32 cellular contexts compared by ENCODE assay signal in the genomic region with DNA sequence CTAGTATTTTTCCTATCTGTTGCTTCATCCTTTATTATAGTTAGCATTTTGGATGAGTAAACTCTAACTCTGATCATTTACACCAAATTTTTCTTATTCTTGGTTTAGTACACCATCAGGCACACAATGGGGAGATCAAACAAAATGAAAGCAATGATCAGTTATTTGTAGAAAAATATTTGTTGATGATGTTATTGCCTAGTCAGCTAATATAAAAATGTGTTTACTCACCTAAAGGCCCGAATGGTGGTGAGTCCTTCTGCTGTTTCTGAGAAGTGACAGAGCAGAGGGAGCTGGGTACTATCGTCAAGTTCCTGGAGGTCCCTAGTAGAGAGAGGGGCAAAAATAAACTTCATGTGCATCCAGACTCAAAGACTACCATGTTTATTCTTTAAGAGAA.
"Had no signal": no experiment of that assay in that cellular context is flagged by ENCODE, and none has a peak within 500 bp of the region (broad histone marks: within the 10 kb centered on the region; RNA-seq: fewer than 3 reads in every experiment).

No MANE protein-coding gene starts in this region.

- H3K4me1 ChIP-seq: ascending aorta had no signal

- H3K36me3 ChIP-seq: ascending aorta, cardiac muscle cell had no signal

- H3K27ac ChIP-seq: ascending aorta, cardiac muscle cell, VCaP had no signal

- FAIRE-seq: bronchial epithelial cell, TTC549 had no signal

- H3K4me3 ChIP-seq: ascending aorta, cardiac muscle cell had no signal

- H3K9me3 ChIP-seq: ascending aorta had no signal

- DNase-seq: activated B cell treated with CpG ODN at 0.5 μM for 24 hours; activated CD4-positive, alpha-beta memory T cell treated with anti-CD3 and anti-CD28 coated beads, Interleukin-2, amount 10 ng/mL, durations not matched to agents 7 days and 5 days; activated CD4-positive, alpha-beta T cell treated with anti-CD3 and anti-CD28 coated beads for 1 hour; activated CD4-positive, alpha-beta T cell treated with anti-CD3 and anti-CD28 coated beads for 36 hours; activated CD4-positive, alpha-beta T cell treated with anti-CD3 and anti-CD28 coated beads for 48 hours; activated CD4-positive, alpha-beta T cell treated with anti-CD3 and anti-CD28 coated beads, Interleukin-2, amount 10 ng/mL, durations not matched to agents 7 days and 5 days; activated CD4-positive, alpha-beta T cell treated with anti-CD3 and anti-CD28 coated beads, Interleukin-2, amount 50 U/mL, for 48 hours; activated CD8-positive, alpha-beta memory T cell treated with anti-CD3 and anti-CD28 coated beads for 24 hours; activated CD8-positive, alpha-beta memory T cell treated with anti-CD3 and anti-CD28 coated beads, Interleukin-2, amount 10 ng/mL, durations not matched to agents 7 days and 5 days; activated CD8-positive, alpha-beta memory T cell treated with anti-CD3 and anti-CD28 coated beads, Interleukin-2, amount 50 U/mL, for 48 hours; activated CD8-positive, alpha-beta T cell treated with anti-CD3 and anti-CD28 coated beads, Interleukin-2, amount 10 ng/mL, durations not matched to agents 7 days and 5 days; activated effector memory CD4-positive, alpha-beta T cell treated with Interleukin-2 at 50 U/mL for 16 hours; activated gamma-delta T cell; activated naive CD4-positive, alpha-beta T cell treated with anti-CD3 and anti-CD28 coated beads, Interleukin-2, amount 10 ng/mL, durations not matched to agents 7 days and 5 days; activated naive CD4-positive, alpha-beta T cell treated with Interleukin-2 at 50 U/mL for 16 hours; activated naive CD8-positive, alpha-beta T cell treated with anti-CD3 and anti-CD28 coated beads, Interleukin-2, amount 10 ng/mL, durations not matched to agents 7 days and 5 days; activated naive CD8-positive, alpha-beta T cell treated with anti-CD3 and anti-CD28 coated beads, Interleukin-2, amount 50 U/mL, for 24 hours; activated T-cell treated with anti-CD3 and anti-CD28 coated beads, Interleukin-2, amount 50 U/mL, for 24 hours; activated T-cell treated with anti-CD3 and anti-CD28 coated beads, Interleukin-2, amount 50 U/mL, for 48 hours; amygdala; anterior cingulate cortex; caudate nucleus; cerebellar nuclear complex; T-helper 1 cell; T-helper 2 cell; T-helper 9 cell had no signal

- ATAC-seq: activated CD4-positive, alpha-beta T cell treated with anti-CD3 and anti-CD28 coated beads for 36 hours; activated CD4-positive, CD25-positive, alpha-beta regulatory T cell treated with anti-CD3 and anti-CD28 coated beads, Interleukin-2, amount 50 U/mL, for 24 hours; activated CD8-positive, alpha-beta memory T cell treated with anti-CD3 and anti-CD28 coated beads, Interleukin-2, amount 10 ng/mL, durations not matched to agents 7 days and 5 days; activated CD8-positive, alpha-beta T cell treated with anti-CD3 and anti-CD28 coated beads, Interleukin-2, amount 10 ng/mL, durations not matched to agents 7 days and 5 days; activated naive CD8-positive, alpha-beta T cell treated with anti-CD3 and anti-CD28 coated beads, Interleukin-2, amount 50 U/mL, for 24 hours had no signal

- H3K27me3 ChIP-seq: ascending aorta, cardiac muscle cell had no signal
